ENCODE assay signal across 25 cellular contexts in the genomic region with DNA sequence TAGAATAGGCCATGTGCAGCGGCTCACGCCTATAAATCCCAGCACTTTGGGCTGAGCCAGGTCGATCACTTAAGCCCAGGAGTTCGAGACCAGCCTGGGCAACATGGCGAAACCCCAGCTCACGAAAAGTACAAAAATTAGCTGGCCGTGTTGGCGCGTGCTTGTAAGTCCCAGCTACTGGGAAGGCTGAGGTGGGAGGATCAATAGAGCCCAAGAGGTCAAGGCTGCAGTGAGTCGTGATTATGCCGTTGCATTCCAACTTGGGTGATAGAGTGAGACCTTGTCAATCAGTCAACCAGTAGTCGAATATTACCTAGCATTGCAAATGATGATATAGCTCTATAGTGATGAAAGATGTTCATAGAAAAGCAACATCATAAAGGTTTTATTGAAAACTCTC.
"Had no signal": no experiment of that assay in that cellular context is flagged by ENCODE, and none has a peak within 500 bp of the region (broad histone marks: within the 10 kb centered on the region; RNA-seq: fewer than 3 reads in every experiment).

No MANE protein-coding gene starts in this region.

- H3K27ac Mint-ChIP-seq: effector memory CD8-positive, alpha-beta T cell; endodermal cell; mesothelial cell of epicardium had no signal

- H3K27me3 Mint-ChIP-seq: effector memory CD8-positive, alpha-beta T cell; naive B cell had no signal

- H3K27ac ChIP-seq: coronary artery, dorsolateral prefrontal cortex, esophagus muscularis mucosa, foreskin keratinocyte, gastroesophageal sphincter, heart left ventricle, hepatocyte, left lung, lower lobe of right lung had no signal

- H3K27me3 ChIP-seq: dorsolateral prefrontal cortex, esophagus muscularis mucosa, foreskin keratinocyte, gastroesophageal sphincter, heart left ventricle, hepatocyte, left lung had no signal

- H3K4me2 ChIP-seq: hepatocyte had no signal

- H3K79me2 ChIP-seq: hepatocyte had no signal

- FAIRE-seq: colon, endometrium, islet of Langerhans, keratinocyte had no signal

- H3K4me1 Mint-ChIP-seq: endodermal cell, mesothelial cell of epicardium had no signal

- ATAC-seq: effector memory CD8-positive, alpha-beta T cell; foreskin keratinocyte; gastroesophageal sphincter; heart left ventricle; left cardiac atrium; left lung; left ventricle myocardium superior; lower lobe of right lung; mucosa of descending colon had no signal

- DNase-seq: dermis blood vessel endothelial cell; dorsolateral prefrontal cortex; effector CD8-positive, alpha-beta T cell; effector memory CD8-positive, alpha-beta T cell; endodermal cell; foreskin keratinocyte; heart left ventricle; hypothalamus; kidney glomerular epithelial cell; left cardiac atrium; left lung; left ventricle myocardium superior; lower lobe of right lung; mesenchymal stem cell; mucosa of descending colon; naive B cell had no signal

- H3K4me3 Mint-ChIP-seq: effector memory CD8-positive, alpha-beta T cell; endodermal cell; mesothelial cell of epicardium; naive B cell had no signal

- H3K4me1 ChIP-seq: esophagus muscularis mucosa, foreskin keratinocyte, gastroesophageal sphincter, heart left ventricle, left lung, lower lobe of right lung had no signal

- H3K9me3 ChIP-seq: esophagus muscularis mucosa, gastroesophageal sphincter, heart left ventricle, left lung, lower lobe of right lung, mucosa of descending colon had no signal

- H3K4me3 ChIP-seq: coronary artery, dorsolateral prefrontal cortex, esophagus muscularis mucosa, gastroesophageal sphincter, heart left ventricle, hepatocyte, left lung, lower lobe of right lung, mucosa of descending colon had no signal

- H3K9me3 Mint-ChIP-seq: effector memory CD8-positive, alpha-beta T cell; endodermal cell; mesothelial cell of epicardium; naive B cell had no signal

- H2AFZ ChIP-seq: hepatocyte had no signal
